ENCODE assay signal across 9 cellular contexts in the genomic region with DNA sequence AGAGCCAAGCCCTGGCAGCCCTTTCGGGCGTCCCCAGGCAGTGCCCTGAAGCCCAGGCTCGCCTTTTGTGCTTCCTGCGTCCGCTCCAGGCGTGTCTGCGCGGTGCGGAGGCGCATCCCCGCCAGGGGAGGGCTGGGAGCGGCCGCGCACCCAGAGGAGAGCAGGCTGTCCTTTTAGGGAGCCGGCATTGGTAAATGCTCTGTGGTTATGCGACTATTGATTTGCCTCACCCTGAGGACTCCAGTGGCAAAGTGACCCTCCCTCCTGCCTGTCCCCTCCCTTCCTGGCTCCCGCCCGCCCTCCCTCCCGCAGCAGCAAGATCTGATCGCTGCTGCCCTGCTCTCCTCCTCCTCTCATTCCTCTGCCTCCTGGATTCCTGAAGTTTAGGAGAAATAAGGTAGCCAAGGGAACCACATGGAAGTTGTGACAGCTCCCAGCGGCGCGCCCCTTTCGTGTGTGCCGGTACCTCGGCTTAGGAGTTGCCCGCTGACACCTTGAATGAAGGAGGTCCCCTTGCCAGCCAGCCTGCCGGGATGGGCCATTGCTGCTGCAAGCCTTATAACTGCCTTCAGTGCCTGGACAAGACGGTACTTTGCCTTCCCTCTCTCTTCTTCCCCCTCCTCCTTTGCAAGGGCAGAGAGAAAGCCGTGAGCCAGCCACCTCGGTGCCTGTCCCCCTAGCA.
DNase-seq lines count a peak whose midpoint lies in the region; ATAC-seq, FAIRE-seq and TF ChIP-seq lines count a peak whose summit lies in the region.
"Had no signal": no experiment of that assay in that cellular context is flagged by ENCODE, and none has a peak within 500 bp of the region (broad histone marks: within the 10 kb centered on the region; RNA-seq: fewer than 3 reads in every experiment).

No MANE protein-coding gene starts in this region.

- peaks cover 44% of the 10 kb centered on the region for H3K27me3 Mint-ChIP-seq in activated naive CD4-positive, alpha-beta T cell treated with anti-CD3 and anti-CD28 coated beads for 36 hours (ENCODE audit: low read depth)

- no peak overlapping the region for H3K4me3 Mint-ChIP-seq in activated naive CD4-positive, alpha-beta T cell treated with anti-CD3 and anti-CD28 coated beads for 36 hours

- no peak for TF ChIP-seq CTCF in OCI-LY3 (IDR thresholded peaks at IDR 0.05; ENCODE audit: low read depth, low read length)
- TF ChIP-seq CTCF in fibroblast of villous mesenchyme (IDR thresholded peaks at IDR 0.05; ENCODE audit: insufficient read depth, low read depth, low read length) = no peak
- no peak for TF ChIP-seq CTCF in pancreas (IDR thresholded peaks at IDR 0.05)

- no peak for FAIRE-seq in pancreas (lab: Jason Lieb, UNC)
- FAIRE-seq in GM12891 (lab: Jason Lieb, UNC) = no peak

- WGBS in pancreas, 2 donors = 0 to 1% methylated on average over 29 to 31 of the region's 31 CpGs

- H3K79me2 ChIP-seq in OCI-LY3 (ENCODE audit: low read length) = no peaks in the 10 kb centered on the region

- H3K4me3 ChIP-seq in OCI-LY3 (ENCODE audit: low read length) = no peak overlapping the region
- peak overlapping the region; percentile 29 for H3K4me3 ChIP-seq in fibroblast of villous mesenchyme (ENCODE audit: low read depth, low read length)
- H3K4me3 ChIP-seq in pancreas = peak overlapping the region in 2 of 4 donors; percentile 20 to 37

- H4K20me1 ChIP-seq in OCI-LY3 (ENCODE audit: insufficient read depth, low read length) = no peaks in the 10 kb centered on the region

- H3K4me1 ChIP-seq in OCI-LY3 (ENCODE audit: low read length) = peaks cover 27% of the 10 kb centered on the region
- H3K4me1 ChIP-seq in pancreas = peaks cover 0 to 5% (median 5%) of the 10 kb centered on the region in 3 donors

- H3K9me3 ChIP-seq in OCI-LY3 (ENCODE audit: insufficient read depth, low read length) (0 out of 2 replicates have a peak, but pooled peaks cover 4% of the 10 kb centered on the region), pancreas (no peaks in the 10 kb centered on the region)
- H3K9me3 ChIP-seq: upper lobe of left lung had no signal

- H3K27me3 ChIP-seq in OCI-LY3 (ENCODE audit: low read depth, low read length) = no peaks in the 10 kb centered on the region
- H3K27me3 ChIP-seq in pancreas = peaks cover 0 to 13% (median 4%) of the 10 kb centered on the region in 4 donors

- DNase-seq in ELR (ENCODE audit: low read depth) (peak; percentile 29), fibroblast of villous mesenchyme (ENCODE audit: low read depth) (peak; percentile 17), pancreas (peak in 2 of 6 donors; percentile 13 to 62), GM12891 (ENCODE audit: insufficient read length, low spot score) (no peak), T1000 (lab: John Stamatoyannopoulos, UW) (no peak)
- no peak for DNase-seq in activated naive CD4-positive, alpha-beta T cell treated with anti-CD3 and anti-CD28 coated beads for 36 hours

- H3K4me1 Mint-ChIP-seq in activated naive CD4-positive, alpha-beta T cell treated with anti-CD3 and anti-CD28 coated beads for 36 hours (ENCODE audit: low read depth) = peaks cover 7% of the 10 kb centered on the region

- H3K4me2 ChIP-seq in OCI-LY3 (ENCODE audit: low read length) = 0 out of 2 replicates have a peak overlapping the region, but pooled peaks have one; percentile 13

- no peak overlapping the region for H3K9ac ChIP-seq in OCI-LY3 (ENCODE audit: low read length)

- H3K27ac Mint-ChIP-seq in activated naive CD4-positive, alpha-beta T cell treated with anti-CD3 and anti-CD28 coated beads for 36 hours = no peak overlapping the region

- peak overlapping the region; percentile 82 for H2AFZ ChIP-seq in OCI-LY3 (ENCODE audit: low read depth, low read length)

- intact Hi-C loops in pancreas (cut with DNase I) = no loop called here
- intact Hi-C loops in activated naive CD4-positive, alpha-beta T cell treated with anti-CD3 and anti-CD28 coated beads for 36 hours (cut with micrococcal nuclease) = no loop called here

- no peaks in the 10 kb centered on the region for H3K36me3 Mint-ChIP-seq in activated naive CD4-positive, alpha-beta T cell treated with anti-CD3 and anti-CD28 coated beads for 36 hours (ENCODE audit: low read depth)

- no peak for TF ChIP-seq POLR2A in GM12891 (IDR thresholded peaks at IDR 0.05; ENCODE audit: low read depth, low read length)

- ATAC-seq in pancreas (peak; percentile 43 to 89 (median 82)), HG02840 (IDR thresholded peaks at IDR 0.05; ENCODE audit: low FRiP score, unreplicated experiment) (no peak)

- H3K27ac ChIP-seq in OCI-LY3 (ENCODE audit: low read length) = no peak overlapping the region
- H3K27ac ChIP-seq in pancreas = no peak overlapping the region
- H3K27ac ChIP-seq: upper lobe of left lung had no signal

- CTCF ChIA-PET in activated naive CD4-positive, alpha-beta T cell treated with anti-CD3 and anti-CD28 coated beads for 36 hours (lab: Charles Lee) = no interaction called here

- H3K9me3 Mint-ChIP-seq in activated naive CD4-positive, alpha-beta T cell treated with anti-CD3 and anti-CD28 coated beads for 36 hours = no peaks in the 10 kb centered on the region

- H3K36me3 ChIP-seq in OCI-LY3 (replicated peaks; ENCODE audit: low read depth, low read length) = no peaks in the 10 kb centered on the region
- no peaks in the 10 kb centered on the region for H3K36me3 ChIP-seq in pancreas
- H3K36me3 ChIP-seq: upper lobe of left lung had no signal

TF ChIP-seq in GM12891, 5 proteins besides CTCF, POLR2A, EP300 and RAD21:
- no peak for TF ChIP-seq PAX5 (IDR thresholded peaks at IDR 0.05; ENCODE audit: insufficient read depth, low read length, severe bottlenecking)
- no peak for TF ChIP-seq SPI1 (IDR thresholded peaks at IDR 0.05; ENCODE audit: low read depth, low read length)
- TF ChIP-seq POU2F2 (IDR thresholded peaks at IDR 0.05; ENCODE audit: low read depth, low read length) = no peak
- no peak for TF ChIP-seq POLR2AphosphoS5 (IDR thresholded peaks at IDR 0.05; ENCODE audit: low read depth, low read length)
- no peak for TF ChIP-seq TAF1 (IDR thresholded peaks at IDR 0.05; ENCODE audit: low read depth, low read length)

Comparison
In these comparisons a context has a peak if more than half of its experiments do, and no peak if none do; other contexts are left out.
1. DNase-seq: peak in ELR (single experiment) and fibroblast of villous mesenchyme (single experiment); none in GM12891 (single experiment), activated naive CD4-positive, alpha-beta T cell treated with anti-CD3 and anti-CD28 coated beads for 36 hours (single experiment) and T1000 (single experiment).